13 cellular contexts compared by ENCODE assay signal in the genomic region with DNA sequence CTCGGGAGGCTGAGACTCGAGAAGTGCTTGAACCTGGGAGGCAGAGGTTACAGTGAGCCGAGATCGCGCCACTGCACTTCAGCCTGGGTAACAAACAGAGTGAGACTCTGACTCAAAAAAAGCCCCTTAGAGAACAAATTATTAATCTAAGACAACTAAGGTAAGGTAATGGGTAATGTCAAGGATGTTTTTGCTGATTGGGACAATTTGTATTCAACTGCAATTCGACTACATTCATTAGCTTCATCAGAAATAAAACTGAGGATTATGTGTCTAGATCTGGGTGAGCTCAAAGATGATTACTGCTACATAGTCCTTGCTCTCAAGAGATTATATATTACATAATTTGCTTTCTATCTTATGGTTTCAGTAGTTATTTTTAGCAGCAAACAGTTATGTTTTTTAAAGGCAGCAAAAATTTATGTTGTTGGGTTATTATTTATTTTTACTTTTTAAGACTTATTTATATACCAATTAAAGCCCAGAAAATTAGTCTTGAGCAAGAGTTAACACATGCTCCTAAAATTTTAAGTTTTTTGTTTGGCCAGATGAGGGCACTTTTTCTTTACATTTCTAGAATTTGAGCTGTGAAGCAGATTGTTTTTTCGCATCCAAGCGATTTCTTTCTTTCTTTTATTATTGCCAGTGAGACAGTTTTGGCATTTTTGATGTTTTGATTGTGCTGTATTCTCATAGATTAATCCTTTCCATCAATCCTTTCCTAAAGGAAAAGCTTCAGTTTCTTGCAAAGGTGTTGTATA. TPM values are rescaled to one million over a fixed set of nuclear protein-coding genes. Genes with fewer than 3 reads are reported as not detected.
DNase-seq lines count a peak whose midpoint lies in the region; ATAC-seq, FAIRE-seq and TF ChIP-seq lines count a peak whose summit lies in the region.
"Had no signal": no experiment of that assay in that cellular context is flagged by ENCODE, and none has a peak within 500 bp of the region (broad histone marks: within the 10 kb centered on the region; RNA-seq: fewer than 3 reads in every experiment).

No MANE protein-coding gene starts in this region.

- H2AFZ ChIP-seq in ACC112 (ENCODE audit: low read length, unreplicated experiment), result peak overlapping the region; percentile 40

- no peak overlapping the region for H3K27ac ChIP-seq in ACC112 (ENCODE audit: low read depth, low read length)
- H3K27ac ChIP-seq in RWPE2 (ENCODE audit: poor library complexity, severe bottlenecking), result no peak overlapping the region

- H3K36me3 ChIP-seq in ACC112 (ENCODE audit: insufficient read depth, low read length) (no peaks in the 10 kb centered on the region), RWPE2 (ENCODE audit: low read depth) (no peaks in the 10 kb centered on the region)
- H3K36me3 ChIP-seq: uterus had no signal

- H3K4me1 ChIP-seq in ACC112 (ENCODE audit: control insufficient read depth, insufficient read depth, low read length, unreplicated experiment) (peaks cover 4% of the 10 kb centered on the region), RWPE2 (ENCODE audit: insufficient read depth, poor library complexity, severe bottlenecking) (no peaks in the 10 kb centered on the region)

- H3K9me3 ChIP-seq in RWPE2 (ENCODE audit: severe bottlenecking), result no peaks in the 10 kb centered on the region
- H3K9me3 ChIP-seq: uterus had no signal

- H3K4me3 ChIP-seq in ACC112 (ENCODE audit: low read depth, low read length) (no peak overlapping the region), RWPE2 (ENCODE audit: severe bottlenecking) (no peak overlapping the region), fibroblast of villous mesenchyme (ENCODE audit: low read depth, low read length) (no peak overlapping the region)
- H3K4me3 ChIP-seq: uterus had no signal

- ATAC-seq in RWPE2 (ENCODE audit: low read depth), result no peak
- ATAC-seq in HG03280 (IDR thresholded peaks at IDR 0.05; ENCODE audit: unreplicated experiment), result no peak
- ATAC-seq in GM21515 (IDR thresholded peaks at IDR 0.05; ENCODE audit: unreplicated experiment), result no peak
- ATAC-seq: activated T-helper 17 cell treated with anti-CD3 and anti-CD28 coated beads, Interleukin-2, amount 50 U/mL, for 72 hours; left colon had no signal

- no peak for DNase-seq in RWPE2 (ENCODE audit: low spot score)
- no peak for DNase-seq in fibroblast of villous mesenchyme (ENCODE audit: low read depth)
- no peak for DNase-seq in amniotic stem cell (lab: John Stamatoyannopoulos, UW)
- DNase-seq in SW480 (ENCODE audit: low spot score), result no peak
- DNase-seq: DMS53, left colon, NCI-H526 treated with DMSO at 0.1 percent for 48 hours, uterus had no signal

- TF ChIP-seq CTCF in RWPE2 (IDR thresholded peaks at IDR 0.05; ENCODE audit: poor library complexity, severe bottlenecking) (peak; percentile 14), fibroblast of villous mesenchyme (IDR thresholded peaks at IDR 0.05; ENCODE audit: insufficient read depth, low read depth, low read length) (peak; percentile 19)

- H3K27me3 ChIP-seq in ACC112 (ENCODE audit: insufficient read depth, low read length) (no peaks in the 10 kb centered on the region), RWPE2 (ENCODE audit: insufficient read depth, poor library complexity, severe bottlenecking) (no peaks in the 10 kb centered on the region)
- H3K27me3 ChIP-seq: uterus had no signal

- FAIRE-seq in G401.6 (lab: Jason Lieb, UNC), result peak; percentile 92

- no peaks in the 10 kb centered on the region for H3K79me2 ChIP-seq in ACC112 (ENCODE audit: control insufficient read depth, insufficient read depth, low read length, unreplicated experiment)

RNA-seq across cellular contexts. Expression of gene PLEKHA5, which starts 52.3 kb away (rescaled TPM):
- total RNA-seq in fibroblast of villous mesenchyme, result 31.6 and 37.1 TPM in 2 replicates
